In genomic region chr1:241518447-241519307, GRCh38 we compare ENCODE assay signal across 8 cellular contexts. TPM values are rescaled to one million over a fixed set of nuclear protein-coding genes. Genes with fewer than 3 reads are reported as not detected.
A peak's percentile ranks its signal among the peaks of the same experiment; 100 is the strongest.
DNase-seq lines count a peak whose midpoint lies in the region; ATAC-seq and TF ChIP-seq lines count a peak whose summit lies in the region.

No MANE protein-coding gene starts in this region.

- TF ChIP-seq CTCF in PC-3 (conservative IDR thresholded peaks at IDR 0.05; ENCODE audit: low read depth, low read length) (no peak), brain (conservative IDR thresholded peaks at IDR 0.05) (no peak)

- peaks cover 56% of the 10 kb centered on the region for H3K79me2 ChIP-seq in PC-3 (ENCODE audit: low read length)

- H3F3A ChIP-seq in PC-3 (ENCODE audit: low read length, unreplicated experiment) = no peaks in the 10 kb centered on the region

- peak overlapping the region; percentile 76 for H2AFZ ChIP-seq in PC-3 (ENCODE audit: low read length)

- H3K4me3 Mint-ChIP-seq in brain = peak overlapping the region in 4 of 5 experiments; percentile 86 to 94 (median 94)
- H3K4me3 Mint-ChIP-seq in immature natural killer cell = peak overlapping the region; percentile 81 to 89 (median 88)

- peaks cover 22% of the 10 kb centered on the region for H3K36me3 ChIP-seq in PC-3 (ENCODE audit: low read depth, low read length)

- H3K27ac Mint-ChIP-seq in brain (peak overlapping the region; percentile 85 to 97 (median 89)), immature natural killer cell (peak overlapping the region; percentile 64 to 88 (median 80))

- BruUV-seq in PC-3 (replicated peaks; lab: Mats Ljungman, UMichigan) = TSS peak; percentile 55

- peaks cover 20% of the 10 kb centered on the region for H3K4me1 ChIP-seq in PC-3 (ENCODE audit: insufficient read depth, low read length)

- peak; percentile 26 for ATAC-seq in HG02884 (IDR thresholded peaks at IDR 0.05; ENCODE audit: unreplicated experiment)
- peak; percentile 44 for ATAC-seq in PC-3

- peak overlapping the region; percentile 44 for H3K27ac ChIP-seq in PC-3 (ENCODE audit: low read length)

- peaks cover 19% of the 10 kb centered on the region for H3K27me3 Mint-ChIP-seq in brain
- peaks cover 2 to 7% (median 4%) of the 10 kb centered on the region in 3 donors for H3K27me3 Mint-ChIP-seq in immature natural killer cell (ENCODE audit: low read depth in 3 of 3)

- POLR2A ChIA-PET in PC-3 (lab: Charles Lee; ENCODE audit: unreplicated experiment) = interaction anchor here (0.5 to 0.7 kb wide), 3 partner anchors 54 to 209 kb away, joined by 4 to 6 read pairs (median 5); no protein-coding TSS in a partner anchor

- peak overlapping the region; percentile 90 for H3K9ac ChIP-seq in PC-3 (ENCODE audit: low read length)

- DNase-seq in SIG-M5 treated with dmso at 0.1 percent for 504 hours (lab: John Stamatoyannopoulos, UW; ENCODE audit: unreplicated experiment) = peak; percentile 39
- no peak for DNase-seq in SIG-M5 (lab: John Stamatoyannopoulos, UW)
- peak; percentile 41 for DNase-seq in PC-3
- peak in 1 of 3 donors; percentile 26 for DNase-seq in immature natural killer cell
- peak; percentile 28 for DNase-seq in stimulated activated CD4-positive, alpha-beta T cell treated with anti-CD3 and anti-CD28 coated beads, Interleukin-12 subunit alpha, Interleukin-12 subunit beta, amount 100 ng/mL, for 4 hours
- no peak for DNase-seq in DMS114 treated with DMSO at 0.1 percent for 48 hours (lab: John Stamatoyannopoulos, UW; ENCODE audit: unreplicated experiment)

- intact Hi-C loops in PC-3 (cut with micrococcal nuclease) = no loop called here

- peak overlapping the region; percentile 77 for H3K4me3 ChIP-seq in PC-3 (ENCODE audit: low read length)

- H3K9me3 Mint-ChIP-seq in brain (no peaks in the 10 kb centered on the region), immature natural killer cell (no peaks in the 10 kb centered on the region)

- H3K9me2 ChIP-seq in PC-3 (replicated peaks; ENCODE audit: low read length) = no peaks in the 10 kb centered on the region

- CTCF ChIA-PET in PC-3 (lab: Charles Lee) = interaction anchor here (0.6 kb wide), 1 partner anchor 15 kb away, joined by 3 read pairs; no protein-coding TSS in a partner anchor

- H3K9me3 ChIP-seq in PC-3 (ENCODE audit: low read length) = no peaks in the 10 kb centered on the region

- H4K20me1 ChIP-seq in PC-3 (ENCODE audit: low read length) = peaks cover 8% of the 10 kb centered on the region

- H3K36me3 Mint-ChIP-seq in brain (peaks cover 31% of the 10 kb centered on the region), immature natural killer cell (peaks cover 0 to 7% (median 4%) of the 10 kb centered on the region in 3 donors)

- no peaks in the 10 kb centered on the region for H3K27me3 ChIP-seq in PC-3 (ENCODE audit: low read length)

- H3K4me2 ChIP-seq in PC-3 (ENCODE audit: low read length) = peak overlapping the region; percentile 82

- peaks cover 45% of the 10 kb centered on the region for H3K4me1 Mint-ChIP-seq in brain
- peaks cover 13 to 30% of the 10 kb centered on the region in 2 donors for H3K4me1 Mint-ChIP-seq in immature natural killer cell

RNA-seq across cellular contexts. Expression of gene FH, which starts 0.9 kb away (rescaled TPM):
- 161 and 201 TPM in 2 replicates for total RNA-seq in PC-3 (2014; rRNA removed)
- polyA plus RNA-seq in brain (ENCODE audit: insufficient read depth, low read depth, low replicate concordance) (81.5 TPM), immature natural killer cell (10 to 100 TPM; 27.8 to 33.4 (median 28.5) TPM)

RNA-seq across cellular contexts. Expression of gene KMO, which starts 13.5 kb away (rescaled TPM):
- 0.29 and 1.2 TPM in 2 replicates for total RNA-seq in PC-3 (2014; rRNA removed)
- polyA plus RNA-seq in brain (ENCODE audit: insufficient read depth, low read depth, low replicate concordance) = not detected
- not detected for polyA plus RNA-seq in immature natural killer cell

Comparison
In these comparisons a context has a peak if more than half of its experiments do, and no peak if none do; other contexts are left out.
1. DNase-seq: peak in SIG-M5 treated with dmso at 0.1 percent for 504 hours (single experiment), PC-3 (single experiment) and stimulated activated CD4-positive, alpha-beta T cell treated with anti-CD3 and anti-CD28 coated beads, Interleukin-12 subunit alpha, Interleukin-12 subunit beta, amount 100 ng/mL, for 4 hours (single experiment); none in SIG-M5 (single experiment) and DMS114 treated with DMSO at 0.1 percent for 48 hours (single experiment).